In the genomic region with DNA sequence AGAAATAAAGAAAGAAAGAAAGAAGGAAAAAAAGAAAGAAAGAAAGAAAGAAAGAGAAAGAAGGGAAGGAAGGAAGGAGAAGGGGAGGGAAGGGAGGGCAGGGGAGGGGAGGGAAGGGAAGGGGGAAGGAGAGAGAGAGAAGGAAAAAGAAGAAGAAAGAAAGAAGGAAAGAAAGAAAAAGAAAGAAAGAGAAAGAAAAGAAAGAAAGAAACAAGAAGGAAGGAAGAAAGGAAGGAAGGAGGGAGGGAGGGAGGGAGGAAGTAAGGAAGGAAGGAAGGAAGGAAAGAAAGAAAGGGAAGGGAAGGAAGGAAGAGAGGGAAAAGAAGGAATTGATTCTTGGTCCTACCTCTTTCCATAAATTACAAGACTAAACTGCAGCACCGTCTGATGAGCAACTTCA, we compare ENCODE assay signal across 31 cellular contexts.
"Had no signal": no experiment of that assay in that cellular context is flagged by ENCODE, and none has a peak within 500 bp of the region (broad histone marks: within the 10 kb centered on the region; RNA-seq: fewer than 3 reads in every experiment).

No MANE protein-coding gene starts in this region.

- H3K4me3 ChIP-seq: neural progenitor cell, ovary, psoas muscle, skin epidermis, smooth muscle cell, spleen, suprapubic skin, testis, tibial artery, transverse colon, upper lobe of right lung, uterus had no signal

- DNase-seq: naive thymus-derived CD8-positive, alpha-beta T cell; occipital lobe; ovary; posterior cingulate gyrus; psoas muscle; right cardiac atrium; spleen; stimulated activated CD4-positive, alpha-beta T cell treated with anti-CD3 and anti-CD28 coated beads, Interleukin-12 subunit alpha, Interleukin-12 subunit beta, amount 100 ng/mL, for 4 hours; stimulated activated CD4-positive, alpha-beta T cell treated with anti-CD3 and anti-CD28 coated beads, Interleukin-1b, Interleukin-23, amount 100 ng/mL, for 48 hours; stimulated activated CD4-positive, alpha-beta T cell treated with anti-CD3 and anti-CD28 coated beads, Interleukin-4, amount 100 ng/mL, for 1 hour; stimulated activated CD4-positive, alpha-beta T cell treated with anti-CD3 and anti-CD28 coated beads, Interleukin-4, amount 100 ng/mL, for 4 hours; stimulated activated CD8-positive, alpha-beta memory T cell treated with anti-CD3 and anti-CD28 coated beads, Interleukin-4, amount 100 ng/mL, for 48 hours; stimulated activated naive CD4-positive, alpha-beta T cell; stimulated activated naive CD8-positive, alpha-beta T cell treated with anti-CD3 and anti-CD28 coated beads, Interleukin-15, amount 100 ng/mL, for 72 hours; stimulated activated naive CD8-positive, alpha-beta T cell treated with anti-CD3 and anti-CD28 coated beads, Interleukin-15, Interleukin-2, amounts not matched to agents 100 U/mL and 50 U/mL, for 24 hours; substantia nigra; testis; tibial artery; transverse colon; upper lobe of right lung; uterus had no signal

- H3K9me3 ChIP-seq: ovary, psoas muscle, testis, upper lobe of right lung, uterus had no signal

- H3K4me3 Mint-ChIP-seq: naive thymus-derived CD8-positive, alpha-beta T cell; natural killer cell treated with Interleukin-12 subunit alpha and Interleukin-12 subunit beta and Interleukin-15 and Interleukin-18, amount 100 ng/mL, for 72 hours; neural progenitor cell; stimulated activated memory B cell treated with anti-CD40 and anti-IgM and Interleukin-4, amounts not matched to agents 10 μg/mL and 1 μg/mL and 100 μg/mL, for 72 hours; stimulated activated naive CD8-positive, alpha-beta T cell treated with anti-CD3 and anti-CD28 coated beads, Interleukin-15, amount 100 ng/mL, for 72 hours; type B pancreatic cell had no signal

- H3K79me2 ChIP-seq: parathyroid adenoma had no signal

- H3K36me3 ChIP-seq: neural progenitor cell, ovary, spleen, suprapubic skin, tibial artery, transverse colon, upper lobe of right lung, uterus had no signal

- H3K27ac Mint-ChIP-seq: naive thymus-derived CD8-positive, alpha-beta T cell; natural killer cell treated with Interleukin-12 subunit alpha and Interleukin-12 subunit beta and Interleukin-15 and Interleukin-18, amount 100 ng/mL, for 72 hours; neural progenitor cell; progenitor cell of endocrine pancreas; stimulated activated memory B cell treated with anti-CD40 and anti-IgM and Interleukin-4, amounts not matched to agents 10 μg/mL and 1 μg/mL and 100 μg/mL, for 72 hours; stimulated activated naive CD8-positive, alpha-beta T cell treated with anti-CD3 and anti-CD28 coated beads, Interleukin-15, amount 100 ng/mL, for 72 hours; type B pancreatic cell had no signal

- H3K4me1 ChIP-seq: parathyroid adenoma, psoas muscle, spleen, suprapubic skin, testis, tibial artery, transverse colon, upper lobe of right lung, uterus had no signal

- H3K4me1 Mint-ChIP-seq: naive thymus-derived CD8-positive, alpha-beta T cell; stimulated activated naive CD8-positive, alpha-beta T cell treated with anti-CD3 and anti-CD28 coated beads, Interleukin-15, amount 100 ng/mL, for 72 hours had no signal

- H3K4me2 ChIP-seq: neural progenitor cell, smooth muscle cell had no signal

- H3K36me3 Mint-ChIP-seq: neural progenitor cell; stimulated activated memory B cell treated with anti-CD40 and anti-IgM and Interleukin-4, amounts not matched to agents 10 μg/mL and 1 μg/mL and 100 μg/mL, for 72 hours; type B pancreatic cell had no signal

- H3K27me3 ChIP-seq: neural progenitor cell, ovary, suprapubic skin, testis, tibial artery, upper lobe of right lung, uterus had no signal

- H2AFZ ChIP-seq: neural progenitor cell, parathyroid adenoma had no signal

- ATAC-seq: naive thymus-derived CD8-positive, alpha-beta T cell; natural killer cell treated with Interleukin-12 subunit alpha and Interleukin-12 subunit beta and Interleukin-15 and Interleukin-18, amount 100 ng/mL, for 72 hours; psoas muscle; right cardiac atrium; sciatic nerve; stimulated activated memory B cell treated with anti-CD40 and anti-IgM and Interleukin-4, amounts not matched to agents 10 μg/mL and 1 μg/mL and 100 μg/mL, for 72 hours; stimulated activated naive CD8-positive, alpha-beta T cell treated with anti-CD3 and anti-CD28 coated beads, Interleukin-15, amount 100 ng/mL, for 72 hours; stimulated activated naive CD8-positive, alpha-beta T cell treated with anti-CD3 and anti-CD28 coated beads, Interleukin-15, Interleukin-2, amounts not matched to agents 100 U/mL and 50 U/mL, for 24 hours; upper lobe of right lung had no signal

- H3K27ac ChIP-seq: neural progenitor cell, ovary, parathyroid adenoma, psoas muscle, skin epidermis, spleen, suprapubic skin, testis, tibial artery, transverse colon, upper lobe of right lung, uterus had no signal

- H3K9ac ChIP-seq: neural progenitor cell, parathyroid adenoma had no signal
